ENCODE assay signal across 1 cellular context in genomic region chr6:75794954-75795739, GRCh38.
A peak's percentile ranks its signal among the peaks of the same experiment; 100 is the strongest.
TF ChIP-seq lines count a peak whose summit lies in the region.

No MANE protein-coding gene starts in this region.

TF ChIP-seq in HEK293, 187 proteins besides CTCF, POLR2A, EP300 and RAD21 (continued from another document):
- TF ChIP-seq, protein P1, sequence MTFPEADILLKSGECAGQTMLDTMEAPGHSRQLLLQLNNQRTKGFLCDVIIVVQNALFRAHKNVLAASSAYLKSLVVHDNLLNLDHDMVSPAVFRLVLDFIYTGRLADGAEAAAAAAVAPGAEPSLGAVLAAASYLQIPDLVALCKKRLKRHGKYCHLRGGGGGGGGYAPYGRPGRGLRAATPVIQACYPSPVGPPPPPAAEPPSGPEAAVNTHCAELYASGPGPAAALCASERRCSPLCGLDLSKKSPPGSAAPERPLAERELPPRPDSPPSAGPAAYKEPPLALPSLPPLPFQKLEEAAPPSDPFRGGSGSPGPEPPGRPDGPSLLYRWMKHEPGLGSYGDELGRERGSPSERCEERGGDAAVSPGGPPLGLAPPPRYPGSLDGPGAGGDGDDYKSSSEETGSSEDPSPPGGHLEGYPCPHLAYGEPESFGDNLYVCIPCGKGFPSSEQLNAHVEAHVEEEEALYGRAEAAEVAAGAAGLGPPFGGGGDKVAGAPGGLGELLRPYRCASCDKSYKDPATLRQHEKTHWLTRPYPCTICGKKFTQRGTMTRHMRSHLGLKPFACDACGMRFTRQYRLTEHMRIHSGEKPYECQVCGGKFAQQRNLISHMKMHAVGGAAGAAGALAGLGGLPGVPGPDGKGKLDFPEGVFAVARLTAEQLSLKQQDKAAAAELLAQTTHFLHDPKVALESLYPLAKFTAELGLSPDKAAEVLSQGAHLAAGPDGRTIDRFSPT (tag by site-specific recombination; IDR thresholded peaks at IDR 0.05), result no peak
- no peak for TF ChIP-seq RBAK (tag by site-specific recombination; IDR thresholded peaks at IDR 0.05)
- peak; percentile 95 for TF ChIP-seq PRDM6 (tag by site-specific recombination; IDR thresholded peaks at IDR 0.05)
- TF ChIP-seq, protein P2, sequence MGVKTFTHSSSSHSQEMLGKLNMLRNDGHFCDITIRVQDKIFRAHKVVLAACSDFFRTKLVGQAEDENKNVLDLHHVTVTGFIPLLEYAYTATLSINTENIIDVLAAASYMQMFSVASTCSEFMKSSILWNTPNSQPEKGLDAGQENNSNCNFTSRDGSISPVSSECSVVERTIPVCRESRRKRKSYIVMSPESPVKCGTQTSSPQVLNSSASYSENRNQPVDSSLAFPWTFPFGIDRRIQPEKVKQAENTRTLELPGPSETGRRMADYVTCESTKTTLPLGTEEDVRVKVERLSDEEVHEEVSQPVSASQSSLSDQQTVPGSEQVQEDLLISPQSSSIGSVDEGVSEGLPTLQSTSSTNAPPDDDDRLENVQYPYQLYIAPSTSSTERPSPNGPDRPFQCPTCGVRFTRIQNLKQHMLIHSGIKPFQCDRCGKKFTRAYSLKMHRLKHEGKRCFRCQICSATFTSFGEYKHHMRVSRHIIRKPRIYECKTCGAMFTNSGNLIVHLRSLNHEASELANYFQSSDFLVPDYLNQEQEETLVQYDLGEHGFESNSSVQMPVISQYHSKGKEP (tag by site-specific recombination; IDR thresholded peaks at IDR 0.05), result peak; percentile 46; the same call in 1 of the 2 replicates
- TF ChIP-seq ZNF580 (tag by site-specific recombination; IDR thresholded peaks at IDR 0.05), result peak; percentile 55; the same call in 1 of the 2 replicates
